ENCODE assay signal across 23 cellular contexts in genomic region chr16:75916431-75916830, GRCh38.
DNase-seq lines count a peak whose midpoint lies in the region; ATAC-seq and TF ChIP-seq lines count a peak whose summit lies in the region.
"Had no signal": no experiment of that assay in that cellular context is flagged by ENCODE, and none has a peak within 500 bp of the region (broad histone marks: within the 10 kb centered on the region; RNA-seq: fewer than 3 reads in every experiment).

No MANE protein-coding gene starts in this region.

- TF ChIP-seq CTCF in nephron (IDR thresholded peaks at IDR 0.05; ENCODE audit: unreplicated experiment in 3 of 3), result no peak
- no peak for TF ChIP-seq CTCF in omental fat pad (IDR thresholded peaks at IDR 0.05)

- no peaks in the 10 kb centered on the region for H3K36me3 Mint-ChIP-seq in nephron (ENCODE audit: low read depth)
- H3K36me3 Mint-ChIP-seq: CD14-positive monocyte; CD4-positive, alpha-beta memory T cell; CD4-positive, CD25-positive, alpha-beta regulatory T cell; CD8-positive, alpha-beta memory T cell had no signal

- H3K9me3 Mint-ChIP-seq in nephron, result no peaks in the 10 kb centered on the region
- H3K9me3 Mint-ChIP-seq: CD8-positive, alpha-beta memory T cell had no signal

- peaks cover 34% of the 10 kb centered on the region for H3K4me1 Mint-ChIP-seq in nephron
- H3K4me1 Mint-ChIP-seq: CD14-positive monocyte; CD4-positive, alpha-beta memory T cell; CD4-positive, CD25-positive, alpha-beta regulatory T cell; CD8-positive, alpha-beta memory T cell had no signal

- peak overlapping the region in 2 of 3 experiments; percentile 4 to 28 for H3K27ac Mint-ChIP-seq in nephron
- H3K27ac Mint-ChIP-seq: CD14-positive monocyte; CD4-positive, alpha-beta memory T cell; CD4-positive, CD25-positive, alpha-beta regulatory T cell; CD8-positive, alpha-beta memory T cell had no signal

- H3K27me3 Mint-ChIP-seq in nephron (ENCODE audit: low read depth), result no peaks in the 10 kb centered on the region
- H3K27me3 Mint-ChIP-seq: CD4-positive, CD25-positive, alpha-beta regulatory T cell had no signal

- no peak overlapping the region for H3K4me3 Mint-ChIP-seq in nephron
- H3K4me3 Mint-ChIP-seq: CD14-positive monocyte; CD4-positive, alpha-beta memory T cell; CD4-positive, CD25-positive, alpha-beta regulatory T cell; CD8-positive, alpha-beta memory T cell had no signal

- DNase-seq in left kidney (ENCODE audit: low read depth, low spot score) (peak; percentile 87), omental fat pad (ENCODE audit: low spot score) (no peak), hepatic stellate cell (ENCODE audit: low spot score) (no peak), NCI-H1092 (lab: John Stamatoyannopoulos, UW) (no peak)
- no peak for DNase-seq in activated CD4-positive, alpha-beta T cell treated with anti-CD3 and anti-CD28 coated beads for 48 hours
- DNase-seq: 8988T; ACHN; BE2C; C1 segment of cervical spinal cord; CD4-positive, alpha-beta memory T cell; CD4-positive, CD25-positive, alpha-beta regulatory T cell; CD8-positive, alpha-beta memory T cell; COR-L47; DMS 273 treated with DMSO at 0.1 percent for 48 hours; DMS153; DMS53; DMS79; DND-41; EL; GDM1 had no signal

- peak; percentile 50 for ATAC-seq in omental fat pad (ENCODE audit: low FRiP score)
- ATAC-seq: GM12878 had no signal
